27 cellular contexts compared by ENCODE assay signal in genomic region chr6:37317312-37318038, GRCh38.
"Had no signal": no experiment of that assay in that cellular context is flagged by ENCODE, and none has a peak within 500 bp of the region (broad histone marks: within the 10 kb centered on the region; RNA-seq: fewer than 3 reads in every experiment).

No MANE protein-coding gene starts in this region.

- ATAC-seq: left lung; lower lobe of right lung; naive thymus-derived CD8-positive, alpha-beta T cell; pancreas; sciatic nerve; stimulated activated effector memory CD8-positive, alpha-beta T cell treated with anti-CD3 and anti-CD28 coated beads, Interleukin-12 subunit alpha, Interleukin-12 subunit beta, amount 100 ng/mL, for 72 hours had no signal

- H3K27me3 ChIP-seq: brain microvascular endothelial cell, dorsolateral prefrontal cortex, left lung, pancreas had no signal

- H3K4me3 ChIP-seq: coronary artery, dorsolateral prefrontal cortex, left lung, lower lobe of right lung, pancreas, prostate gland, skin epidermis, thoracic aorta had no signal

- DNase-seq: activated CD4-positive, alpha-beta memory T cell treated with anti-CD3 and anti-CD28 coated beads, Interleukin-2, amount 10 ng/mL, durations not matched to agents 7 days and 5 days; activated CD4-positive, alpha-beta T cell treated with anti-CD3 and anti-CD28 coated beads, Interleukin-2, amount 10 ng/mL, durations not matched to agents 24 days and 14 days; activated CD4-positive, CD25-positive, alpha-beta regulatory T cell treated with anti-CD3 and anti-CD28 coated beads, Interleukin-2, amount 50 U/mL, for 72 hours; activated effector memory CD4-positive, alpha-beta T cell treated with anti-CD3 and anti-CD28 coated beads, Interleukin-2, amount 50 U/mL, for 16 hours; activated naive CD4-positive, alpha-beta T cell treated with anti-CD3 and anti-CD28 coated beads for 36 hours; activated naive CD8-positive, alpha-beta T cell treated with anti-CD3 and anti-CD28 coated beads for 36 hours; brain microvascular endothelial cell; dorsolateral prefrontal cortex; effector memory CD4-positive, alpha-beta T cell; left lung; lower lobe of right lung; mesenchymal stem cell; naive thymus-derived CD8-positive, alpha-beta T cell; nucleus accumbens; pancreas; retina; stimulated activated CD4-positive, alpha-beta T cell treated with anti-CD3 and anti-CD28 coated beads, Interleukin-4, amount 100 ng/mL, for 24 hours; T1000; trophoblast cell had no signal

- H3K27ac ChIP-seq: brain microvascular endothelial cell, coronary artery, left lung, lower lobe of right lung, pancreas, prostate gland, skin epidermis, thoracic aorta had no signal

- FAIRE-seq: astrocyte, pancreas, urothelium cell line had no signal

- H3K4me1 ChIP-seq: left lung, lower lobe of right lung, pancreas, prostate gland had no signal

- H3K9me3 ChIP-seq: left lung, lower lobe of right lung, pancreas, prostate gland, thoracic aorta had no signal
